In the genomic region with DNA sequence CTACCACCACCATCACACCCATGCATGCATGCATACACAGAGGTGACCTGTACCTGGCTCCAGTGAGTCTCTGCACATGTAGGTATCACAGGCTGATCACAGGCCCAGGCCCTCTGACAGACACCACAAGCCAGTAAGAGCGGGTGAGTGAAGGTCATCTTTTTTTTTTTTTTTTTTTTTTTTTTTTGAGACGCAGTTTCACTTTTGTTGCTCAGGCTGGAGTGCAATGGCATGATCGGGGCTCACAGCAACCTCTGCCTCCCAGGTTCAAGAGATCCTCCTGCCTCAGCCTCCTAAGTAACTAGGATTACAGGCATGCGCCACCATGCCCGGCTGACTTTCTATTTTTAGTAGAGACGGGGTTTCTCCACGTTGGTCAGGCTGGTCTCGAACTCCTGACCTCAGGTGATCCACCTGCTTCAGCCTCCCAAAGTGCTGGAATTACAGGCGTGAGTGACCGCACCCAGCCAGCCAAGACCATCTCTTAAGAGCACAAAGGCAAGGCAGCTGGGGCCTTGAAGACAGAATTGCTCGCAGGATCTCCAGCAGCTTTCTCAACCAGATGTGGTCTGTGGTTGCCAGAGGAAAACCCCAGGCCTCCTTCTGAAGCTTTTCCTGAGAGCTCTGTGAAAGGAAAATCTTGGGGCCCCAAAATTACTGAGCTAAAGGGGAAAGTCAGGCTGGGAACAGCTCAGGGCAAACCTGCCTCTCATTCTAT, we compare ENCODE assay signal across 1 cellular context.
TF ChIP-seq lines count a peak whose summit lies in the region.

No MANE protein-coding gene starts in this region.

TF ChIP-seq in WTC11, 78 proteins besides CTCF, POLR2A, EP300 and RAD21 (continued from another document):
- TF ChIP-seq, protein P1, sequence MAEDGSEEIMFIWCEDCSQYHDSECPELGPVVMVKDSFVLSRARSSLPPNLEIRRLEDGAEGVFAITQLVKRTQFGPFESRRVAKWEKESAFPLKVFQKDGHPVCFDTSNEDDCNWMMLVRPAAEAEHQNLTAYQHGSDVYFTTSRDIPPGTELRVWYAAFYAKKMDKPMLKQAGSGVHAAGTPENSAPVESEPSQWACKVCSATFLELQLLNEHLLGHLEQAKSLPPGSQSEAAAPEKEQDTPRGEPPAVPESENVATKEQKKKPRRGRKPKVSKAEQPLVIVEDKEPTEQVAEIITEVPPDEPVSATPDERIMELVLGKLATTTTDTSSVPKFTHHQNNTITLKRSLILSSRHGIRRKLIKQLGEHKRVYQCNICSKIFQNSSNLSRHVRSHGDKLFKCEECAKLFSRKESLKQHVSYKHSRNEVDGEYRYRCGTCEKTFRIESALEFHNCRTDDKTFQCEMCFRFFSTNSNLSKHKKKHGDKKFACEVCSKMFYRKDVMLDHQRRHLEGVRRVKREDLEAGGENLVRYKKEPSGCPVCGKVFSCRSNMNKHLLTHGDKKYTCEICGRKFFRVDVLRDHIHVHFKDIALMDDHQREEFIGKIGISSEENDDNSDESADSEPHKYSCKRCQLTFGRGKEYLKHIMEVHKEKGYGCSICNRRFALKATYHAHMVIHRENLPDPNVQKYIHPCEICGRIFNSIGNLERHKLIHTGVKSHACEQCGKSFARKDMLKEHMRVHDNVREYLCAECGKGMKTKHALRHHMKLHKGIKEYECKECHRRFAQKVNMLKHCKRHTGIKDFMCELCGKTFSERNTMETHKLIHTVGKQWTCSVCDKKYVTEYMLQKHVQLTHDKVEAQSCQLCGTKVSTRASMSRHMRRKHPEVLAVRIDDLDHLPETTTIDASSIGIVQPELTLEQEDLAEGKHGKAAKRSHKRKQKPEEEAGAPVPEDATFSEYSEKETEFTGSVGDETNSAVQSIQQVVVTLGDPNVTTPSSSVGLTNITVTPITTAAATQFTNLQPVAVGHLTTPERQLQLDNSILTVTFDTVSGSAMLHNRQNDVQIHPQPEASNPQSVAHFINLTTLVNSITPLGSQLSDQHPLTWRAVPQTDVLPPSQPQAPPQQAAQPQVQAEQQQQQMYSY (CRISPR knock-in tag; IDR thresholded peaks at IDR 0.05): no peak
- TF ChIP-seq, protein P2, sequence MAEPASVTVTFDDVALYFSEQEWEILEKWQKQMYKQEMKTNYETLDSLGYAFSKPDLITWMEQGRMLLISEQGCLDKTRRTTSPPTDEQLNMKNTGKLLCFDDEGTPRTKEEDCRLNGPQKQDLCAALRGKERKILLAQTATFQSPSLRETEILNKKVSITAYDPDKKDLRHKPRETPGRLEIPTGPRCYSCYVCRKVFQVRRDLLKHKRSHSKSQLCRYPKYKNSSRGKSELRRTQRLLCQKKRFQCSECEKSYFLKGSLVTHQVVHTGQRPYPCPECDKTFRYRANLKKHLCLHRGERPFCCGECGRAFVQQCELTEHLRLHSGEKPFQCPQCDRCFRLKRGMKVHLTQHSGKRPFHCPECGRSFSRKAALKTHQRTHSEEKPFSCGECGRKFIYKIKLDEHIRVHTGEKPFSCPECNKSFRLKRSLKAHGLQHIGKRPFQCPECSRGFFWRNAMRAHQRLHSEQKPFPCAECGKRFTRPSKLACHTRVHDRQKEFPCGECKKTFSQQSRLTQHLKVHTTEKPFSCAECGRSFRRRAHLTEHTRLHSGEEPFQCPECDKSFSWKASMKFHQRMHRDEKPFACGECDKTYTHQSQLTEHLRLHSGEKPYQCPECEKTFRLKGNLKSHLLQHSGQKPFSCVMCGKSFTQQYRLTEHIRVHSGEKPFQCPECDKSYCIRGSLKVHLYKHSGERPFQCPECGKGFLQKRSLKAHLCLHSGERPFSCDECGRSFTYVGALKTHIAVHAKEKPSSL (CRISPR knock-in tag; conservative IDR thresholded peaks at IDR 0.05): no peak
- TF ChIP-seq ZBTB21 (CRISPR knock-in tag; IDR thresholded peaks at IDR 0.05; ENCODE audit: borderline replicate concordance): no peak
